8 cellular contexts compared by ENCODE assay signal in genomic region chr16:28291651-28292626, GRCh38. TPM values are rescaled to one million over a fixed set of nuclear protein-coding genes. Genes with fewer than 3 reads are reported as not detected.
DNase-seq lines count a peak whose midpoint lies in the region; ATAC-seq and TF ChIP-seq lines count a peak whose summit lies in the region.

Gene SBK1, plus strand, starts transcription at chr16:28292525. Its CDS starts 24,867 bp downstream, at chr16:28317392.

- intact Hi-C loops in left colon (cut with DNase I, micrococcal nuclease), result no loop called here

- peak; percentile 91 for ATAC-seq in GM18867 (IDR thresholded peaks at IDR 0.05; ENCODE audit: unreplicated experiment)
- peak; percentile 86 for ATAC-seq in HG03159 (IDR thresholded peaks at IDR 0.05; ENCODE audit: unreplicated experiment)
- ATAC-seq in left colon, result peak; percentile 98

- TF ChIP-seq CTCF in 22Rv1 (IDR thresholded peaks at IDR 0.05), result no peak

- DNase-seq in NCI-H345 treated with DMSO at 0.1 percent for 48 hours (lab: John Stamatoyannopoulos, UW; ENCODE audit: unreplicated experiment) (peak; percentile 61), cerebellum (ENCODE audit: low spot score) (peak; percentile 97), left colon (peak; percentile 68 to 82)
- peak; percentile 78 for DNase-seq in activated CD4-positive, alpha-beta T cell treated with anti-CD3 and anti-CD28 coated beads for 1 hour
- peak; percentile 80 for DNase-seq in stimulated activated CD4-positive, alpha-beta T cell treated with anti-CD3 and anti-CD28 coated beads, Interleukin-1b, Interleukin-23, amount 100 ng/mL, for 48 hours

- H3K27ac ChIP-seq in 22Rv1, result peak within 1 kb of the TSS; percentile 80

RNA-seq across cellular contexts. Expression of gene SBK1, which starts in this region (rescaled TPM):
- total RNA-seq in cerebellum, result 28.1 TPM
- under 1 TPM; 0.28 to 0.58 TPM for total RNA-seq in left colon

Comparison
In these comparisons a context has a peak if more than half of its experiments do, and no peak if none do; other contexts are left out.
1. Peak in every context shown above with its lines: DNase-seq, ATAC-seq and H3K27ac ChIP-seq.
2. RNA of gene SBK1 (total RNA-seq): 28.1 TPM in cerebellum (single experiment); 0.28 to 0.58 TPM in left colon; every median in the first group is over 10 times any median in the second.
3. Peak in DNase-seq and ATAC-seq in left colon; RNA of the gene not detected or under 1 TPM.